ENCODE assay signal across 8 cellular contexts in the genomic region with DNA sequence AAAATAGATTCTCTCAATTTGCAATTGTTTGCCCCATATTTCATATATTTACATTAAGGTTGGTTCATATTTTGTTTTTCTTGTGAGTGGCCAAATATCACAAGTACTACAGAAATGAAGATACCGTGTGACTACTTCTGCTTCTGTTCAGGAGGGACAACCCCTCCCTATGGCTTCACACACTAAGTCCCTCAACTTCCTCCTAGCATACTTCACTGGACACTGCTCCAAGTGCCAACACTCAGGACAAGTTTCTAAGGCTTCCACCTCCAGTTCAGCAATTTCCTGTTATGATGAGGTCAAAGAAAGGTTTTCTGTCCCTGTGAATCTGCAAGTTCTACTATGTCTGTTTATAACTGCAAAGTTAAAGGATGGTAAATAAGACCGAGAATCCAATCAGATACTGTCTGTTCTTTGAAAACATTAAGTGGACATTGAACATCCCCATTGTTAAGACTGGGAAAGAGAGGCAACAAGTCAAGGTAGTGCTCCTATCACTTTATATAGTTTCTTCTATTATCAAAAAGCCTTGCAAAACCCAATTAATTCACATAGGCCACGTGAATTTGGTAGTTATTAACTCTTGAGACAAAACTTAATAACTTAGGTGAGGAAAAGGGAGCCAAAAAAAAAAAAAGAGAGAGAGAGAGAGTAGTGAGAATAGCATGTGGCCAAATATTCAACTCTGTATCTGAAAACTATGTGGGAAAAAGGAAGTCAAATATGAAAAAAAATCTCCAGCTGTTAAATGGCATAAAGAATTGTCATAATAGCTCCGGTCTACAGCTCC.
A peak's percentile ranks its signal among the peaks of the same experiment; 100 is the strongest.
DNase-seq lines count a peak whose midpoint lies in the region; ATAC-seq, FAIRE-seq and TF ChIP-seq lines count a peak whose summit lies in the region.

No MANE protein-coding gene starts in this region.

- TF ChIP-seq CTCF in retinal pigment epithelial cell (conservative IDR thresholded peaks at IDR 0.05; ENCODE audit: low read depth, low read length), result no peak

- FAIRE-seq in H54 (lab: Jason Lieb, UNC), result peak; percentile 90

- in situ Hi-C loops in G401 (cut with HindIII; ENCODE audit: low sequenced_read_pairs), result no loop called here

- ATAC-seq in GM18498 (IDR thresholded peaks at IDR 0.05; ENCODE audit: unreplicated experiment), result peak; percentile 98

- DNase-seq in H54 (ENCODE audit: insufficient read length, low spot score), result no peak
- DNase-seq in M059J (ENCODE audit: low read depth), result peak; percentile 30
- no peak for DNase-seq in epithelial cell of prostate (ENCODE audit: low read depth, low spot score)
- no peak for DNase-seq in retinal pigment epithelial cell (ENCODE audit: low read depth)
- no peak for DNase-seq in NCI-H524 treated with DMSO at 0.1 percent for 48 hours (lab: John Stamatoyannopoulos, UW)
- DNase-seq in G401 (ENCODE audit: low spot score), result no peak
- no peak for DNase-seq in NOMO-1 treated with DMSO at 0.1 percent for 48 hours (lab: John Stamatoyannopoulos, UW; ENCODE audit: unreplicated experiment)

- H3K27ac ChIP-seq in epithelial cell of prostate, result peak overlapping the region; percentile 83

- no peak for TF ChIP-seq POLR2A in H54 (IDR thresholded peaks at IDR 0.05; ENCODE audit: low read depth, low read length)

- H3K4me3 ChIP-seq in retinal pigment epithelial cell (ENCODE audit: low read length), result peak overlapping the region; percentile 38
